ENCODE assay signal across 8 cellular contexts in genomic region chr19:3970808-3971598, GRCh38. TPM values are rescaled to one million over a fixed set of nuclear protein-coding genes. Genes with fewer than 3 reads are reported as not detected.
DNase-seq lines count a peak whose midpoint lies in the region; ATAC-seq, FAIRE-seq and TF ChIP-seq lines count a peak whose summit lies in the region.

Gene DAPK3 (minus strand): TSS chr19:3971099. CDS start chr19:3969735, 1,364 bp downstream.

- H3K4me3 ChIP-seq in adrenal gland (peak within 1 kb of the TSS; percentile 42 to 100 (median 86)), heart right ventricle (peak within 1 kb of the TSS; percentile 77 to 99 (median 96)), upper lobe of right lung (peak within 1 kb of the TSS; percentile 80)

- H3K9me3 ChIP-seq in adrenal gland (replicated peaks in 1 of 3), result no peaks in the 10 kb centered on the region
- no peaks in the 10 kb centered on the region for H3K9me3 ChIP-seq in heart right ventricle
- no peaks in the 10 kb centered on the region for H3K9me3 ChIP-seq in upper lobe of right lung

- peaks cover 0 to 43% of the 10 kb centered on the region in 2 donors for H3K36me3 ChIP-seq in adrenal gland (replicated peaks in 1 of 2)
- H3K36me3 ChIP-seq in heart right ventricle, result peaks cover 0 to 49% (median 27%) of the 10 kb centered on the region in 9 donors
- peaks cover 30% of the 10 kb centered on the region for H3K36me3 ChIP-seq in upper lobe of right lung

- peak in 2 of 6 experiments; percentile 22 to 57 for TF ChIP-seq CTCF in adrenal gland (IDR thresholded peaks at IDR 0.05)
- peak in 4 of 9 donors; percentile 10 to 32 (median 15) for TF ChIP-seq CTCF in heart right ventricle (IDR thresholded peaks at IDR 0.05)
- no peak for TF ChIP-seq CTCF in upper lobe of right lung (IDR thresholded peaks at IDR 0.05)

- WGBS in adrenal gland, 4 donors, result 0 to 1% (median 1%) methylated on average over 24 to 73 of the region's 73 CpGs
- WGBS in heart right ventricle, 2 donors, result 1% methylated on average over 70 to 73 of the region's 73 CpGs

- intact Hi-C loops in adrenal gland (cut with DNase I), result no loop called here
- intact Hi-C loops in heart right ventricle (cut with DNase I), result loop anchor here in 5 of 10 donors (2.0 to 10.0 kb wide), 3 partner anchors 14 to 209 kb away; partner anchors contain the start of genes EEF2 (in 3 of the 5), APBA3 (in 2 of the 5) and MRPL54 (in 2 of the 5)
- intact Hi-C loops in posterior vena cava (cut with DNase I), result no loop called here
- intact Hi-C loops in upper lobe of right lung (cut with DNase I), result no loop called here

- ATAC-seq in HG02852 (IDR thresholded peaks at IDR 0.05; ENCODE audit: unreplicated experiment), result peak; percentile 90
- peak; percentile 77 to 88 (median 86) for ATAC-seq in heart right ventricle
- peak; percentile 96 for ATAC-seq in upper lobe of right lung

- peak; percentile 54; the same call in 1 of the 2 replicates for TF ChIP-seq POLR2A in GM12892 (IDR thresholded peaks at IDR 0.05; ENCODE audit: low read depth, low read length)
- TF ChIP-seq POLR2A in adrenal gland (IDR thresholded peaks at IDR 0.05), result peak; percentile 80 to 87

- H3K4me1 ChIP-seq in adrenal gland (replicated peaks in 1 of 2) (peaks cover 9 to 26% of the 10 kb centered on the region in 2 donors), heart right ventricle (peaks cover 24 to 48% (median 46%) of the 10 kb centered on the region in 9 donors), upper lobe of right lung (peaks cover 44% of the 10 kb centered on the region)

- FAIRE-seq in GM12892 (lab: Jason Lieb, UNC), result peak; percentile 96

- H3K27me3 ChIP-seq in adrenal gland, result no peaks in the 10 kb centered on the region
- H3K27me3 ChIP-seq in heart right ventricle, result no peaks in the 10 kb centered on the region
- no peaks in the 10 kb centered on the region for H3K27me3 ChIP-seq in upper lobe of right lung

- peak within 1 kb of the TSS in 4 of 5 donors; percentile 81 to 95 (median 86) for H3K27ac ChIP-seq in adrenal gland
- H3K27ac ChIP-seq in heart right ventricle, result peak within 1 kb of the TSS; percentile 93 to 100 (median 98)
- H3K27ac ChIP-seq in upper lobe of right lung, result peak within 1 kb of the TSS; percentile 88

- DNase-seq in GM12892 (ENCODE audit: insufficient read length) (peak; percentile 98), NCI-H146 (lab: John Stamatoyannopoulos, UW) (peak; percentile 96), T-helper 1 cell (peak; percentile 83 to 95 (median 85)), adrenal gland (peak; percentile 97 to 99 (median 98)), heart right ventricle (peak; percentile 98), posterior vena cava (ENCODE audit: low spot score) (peak; percentile 99), upper lobe of right lung (peak; percentile 98)

RNA-seq across cellular contexts. Expression of gene DAPK3, which starts in this region (rescaled TPM):
- polyA plus RNA-seq in GM12892 (2012; ENCODE audit: missing spikeins), result 16.8 TPM
- total RNA-seq in adrenal gland, result 10 to 100 TPM; 27.2 to 83.2 (median 43.3) TPM
- polyA plus RNA-seq in adrenal gland, result 10 to 100 TPM; 17.6 to 79.0 (median 44.0) TPM
- 100 to 1,000 TPM in 5 of 10 donors, 10 to 100 TPM in 5; 72.5 to 222 (median 99.5) TPM for total RNA-seq in heart right ventricle
- polyA plus RNA-seq in heart right ventricle, result 100 to 1,000 TPM; 140 to 214 TPM
- 10 to 100 TPM; 64.5 to 94.9 TPM for total RNA-seq in posterior vena cava
- 70.7 TPM for total RNA-seq in upper lobe of right lung

Comparison
In these comparisons a context has a peak if more than half of its experiments do, and no peak if none do; other contexts are left out.
1. Peak in every context shown above with its lines: DNase-seq, ATAC-seq, H3K4me3 ChIP-seq and H3K27ac ChIP-seq.